8 cellular contexts compared by ENCODE assay signal in the genomic region with DNA sequence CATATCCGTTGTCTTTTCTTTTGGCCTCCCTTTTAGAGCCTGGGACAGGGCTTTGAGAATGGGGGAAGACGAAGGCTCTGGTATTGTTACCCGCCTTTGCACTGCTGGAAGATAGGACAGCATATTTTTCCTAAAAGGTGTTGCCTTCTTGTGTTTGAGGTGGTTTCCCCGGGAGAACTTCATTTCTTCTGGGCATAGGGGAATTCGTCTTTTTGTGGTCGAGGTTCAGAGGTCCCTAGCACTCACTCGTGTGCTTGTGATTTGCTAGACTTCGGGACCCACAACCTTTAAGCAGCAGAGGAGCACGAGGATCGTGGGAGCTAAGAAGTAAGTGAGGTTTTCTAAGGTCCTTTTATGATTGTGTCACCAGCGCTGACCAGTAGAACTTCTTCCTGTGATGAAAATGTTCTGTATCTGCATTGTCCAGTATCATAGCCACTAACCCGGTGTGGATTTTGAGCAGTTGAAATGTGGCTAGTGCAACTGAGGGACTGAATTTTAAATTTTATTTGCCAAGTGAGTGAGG. TPM values are rescaled to one million over a fixed set of nuclear protein-coding genes. Genes with fewer than 3 reads are reported as not detected.
DNase-seq lines count a peak whose midpoint lies in the region; ATAC-seq and TF ChIP-seq lines count a peak whose summit lies in the region.

No MANE protein-coding gene starts in this region.

- H3K36me3 ChIP-seq in body of pancreas (replicated peaks in 1 of 2; ENCODE audit: insufficient read depth in 1 of 2, low read depth in 2 of 2) (no peaks in the 10 kb centered on the region), aorta (ENCODE audit: control insufficient read depth in 1 of 2, insufficient read depth in 2 of 2, low read length in 1 of 2) (no peaks in the 10 kb centered on the region)

- peaks cover 0 to 6% (median 0%) of the 10 kb centered on the region in 3 donors for H3K9me3 ChIP-seq in body of pancreas
- peaks cover 1% of the 10 kb centered on the region for H3K9me3 ChIP-seq in aorta (ENCODE audit: control insufficient read depth, low read length)

- peak; percentile 3 for ATAC-seq in body of pancreas
- ATAC-seq in aorta (ENCODE audit: low FRiP score), result no peak
- ATAC-seq in HG03442 (IDR thresholded peaks at IDR 0.05; ENCODE audit: unreplicated experiment), result no peak

- DNase-seq in Daoy (ENCODE audit: low read depth) (peak; percentile 12), body of pancreas (no peak), medulla oblongata (ENCODE audit: extremely low spot score) (peak; percentile 3), aorta (no peak), NCI-H187 (lab: John Stamatoyannopoulos, UW) (no peak), cerebellar nuclear complex (lab: John Stamatoyannopoulos, UW) (no peak)
- DNase-seq in Jurkat, Clone E6-1 (ENCODE audit: low read depth, low spot score), result no peak

- 4 to 7% methylated on average over 12 of the region's 12 CpGs for WGBS in body of pancreas, 2 donors
- WGBS in aorta, 2 donors, result 2 to 4% methylated on average over 12 of the region's 12 CpGs

- H3K27me3 ChIP-seq in body of pancreas (no peaks in the 10 kb centered on the region), aorta (ENCODE audit: control insufficient read depth in 1 of 2, insufficient read depth in 2 of 2, low read length in 1 of 2) (no peaks in the 10 kb centered on the region)

- H3K27ac ChIP-seq in body of pancreas (peak overlapping the region in 3 of 4 donors; percentile 25 to 54 (median 37)), aorta (ENCODE audit: low read depth in 1 of 2, low read length in 2 of 2) (peak overlapping the region in 1 of 2 donors; percentile 48)

- intact Hi-C loops in body of pancreas (cut with DNase I), result no loop called here
- intact Hi-C loops in aorta (cut with DNase I), result loop anchor here in 1 of 2 donors (10.0 kb wide), 1 partner anchor 89 kb away; a partner anchor contains a TSS

- peaks cover 23% of the 10 kb centered on the region for H3K4me1 ChIP-seq in body of pancreas
- H3K4me1 ChIP-seq in aorta (ENCODE audit: control insufficient read depth in 1 of 2, insufficient read depth in 2 of 2, low read length in 2 of 2), result peaks cover 0 to 3% of the 10 kb centered on the region in 2 donors

- peak overlapping the region; percentile 98 for H3K4me3 ChIP-seq in Jurkat, Clone E6-1 (ENCODE audit: low read length)
- H3K4me3 ChIP-seq in body of pancreas (peak overlapping the region; percentile 57 to 61), aorta (ENCODE audit: low read length in 2 of 2) (peak overlapping the region; percentile 94 to 97)

- no peak for TF ChIP-seq POLR2A in body of pancreas (IDR thresholded peaks at IDR 0.05)

- no peak for TF ChIP-seq CTCF in body of pancreas (IDR thresholded peaks at IDR 0.05)

RNA-seq across cellular contexts. Expression of a gene that starts 0.6 kb away (rescaled TPM):
- 26.1 and 35.5 TPM in 2 replicates for total RNA-seq in Daoy (2014; rRNA removed; shearing (Covaris generic))
- 77.5 TPM for polyA plus RNA-seq in Jurkat, Clone E6-1 (2012; ENCODE audit: insufficient read depth, insufficient read length)
- 10 to 100 TPM; 11.9 to 63.3 TPM for total RNA-seq in body of pancreas
- 10 to 100 TPM; 29.5 to 41.7 TPM for total RNA-seq in aorta
- 10 to 100 TPM; 12.1 to 21.2 TPM for polyA plus RNA-seq in aorta

RNA-seq across cellular contexts. Expression of a gene that starts 45.4 kb away (rescaled TPM):
- 0.74 and 1.5 TPM in 2 replicates for total RNA-seq in Daoy (2014; rRNA removed; shearing (Covaris generic))
- polyA plus RNA-seq in Jurkat, Clone E6-1 (2012; ENCODE audit: insufficient read depth, insufficient read length), result 0.98 TPM
- total RNA-seq in body of pancreas (1 to 10 TPM; 1.3 to 2.1 TPM), aorta (1 to 10 TPM; 2.2 to 3.6 TPM)
- 1 to 10 TPM; 2.4 to 4.5 TPM for polyA plus RNA-seq in aorta

RNA-seq across cellular contexts. Expression of a gene that starts 45.4 kb away (rescaled TPM):
- total RNA-seq in Daoy (2014; rRNA removed; shearing (Covaris generic)), result 64.6 and 71.0 TPM in 2 replicates
- 57.9 TPM for polyA plus RNA-seq in Jurkat, Clone E6-1 (2012; ENCODE audit: insufficient read depth, insufficient read length)
- total RNA-seq in body of pancreas, result 10 to 100 TPM in 1 of 2 donors, 1 to 10 TPM in 1; 9.9 to 17.9 TPM
- total RNA-seq in aorta, result 10 to 100 TPM; 16.4 to 21.9 TPM
- polyA plus RNA-seq in aorta, result 10 to 100 TPM; 20.5 to 24.8 TPM

Comparison
In these comparisons a context has a peak if more than half of its experiments do, and no peak if none do; other contexts are left out.
1. DNase-seq: peak in Daoy (single experiment) and medulla oblongata (single experiment); none in Jurkat, Clone E6-1 (single experiment), body of pancreas (0 of 4), aorta (0 of 2), NCI-H187 (0 of 2) and cerebellar nuclear complex (0 of 2).
2. Peak in every context shown above with its lines, with median percentiles within 50 percentile points of each other: H3K4me3 ChIP-seq.